ENCODE assay signal across 1 cellular context in genomic region chr19:5522106-5522505, GRCh38.
TF ChIP-seq lines count a peak whose summit lies in the region.

No MANE protein-coding gene starts in this region.

TF ChIP-seq in IMR-90, 13 proteins besides CTCF, POLR2A, EP300 and RAD21:
- TF ChIP-seq ELK1 (IDR thresholded peaks at IDR 0.05; ENCODE audit: borderline replicate concordance, low read depth, low read length), result no peak
- no peak for TF ChIP-seq CEBPB (IDR thresholded peaks at IDR 0.05; ENCODE audit: low read depth, low read length)
- no peak for TF ChIP-seq MAFK (IDR thresholded peaks at IDR 0.05; ENCODE audit: low read depth, low read length)
- TF ChIP-seq RFX5 (IDR thresholded peaks at IDR 0.05; ENCODE audit: low read depth, low read length), result no peak
- TF ChIP-seq, protein P1, sequence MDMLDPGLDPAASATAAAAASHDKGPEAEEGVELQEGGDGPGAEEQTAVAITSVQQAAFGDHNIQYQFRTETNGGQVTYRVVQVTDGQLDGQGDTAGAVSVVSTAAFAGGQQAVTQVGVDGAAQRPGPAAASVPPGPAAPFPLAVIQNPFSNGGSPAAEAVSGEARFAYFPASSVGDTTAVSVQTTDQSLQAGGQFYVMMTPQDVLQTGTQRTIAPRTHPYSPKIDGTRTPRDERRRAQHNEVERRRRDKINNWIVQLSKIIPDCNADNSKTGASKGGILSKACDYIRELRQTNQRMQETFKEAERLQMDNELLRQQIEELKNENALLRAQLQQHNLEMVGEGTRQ (IDR thresholded peaks at IDR 0.05; ENCODE audit: low read depth, low read length), result no peak
- TF ChIP-seq FOS (IDR thresholded peaks at IDR 0.05; ENCODE audit: low read depth, low read length), result no peak
- TF ChIP-seq BHLHE40 (IDR thresholded peaks at IDR 0.05; ENCODE audit: low read depth, low read length), result no peak
- no peak for TF ChIP-seq NFE2L2 (IDR thresholded peaks at IDR 0.05; ENCODE audit: low read depth, low read length)
- no peak for TF ChIP-seq CHD1 (IDR thresholded peaks at IDR 0.05; ENCODE audit: low read depth, low read length)
- TF ChIP-seq MXI1 (IDR thresholded peaks at IDR 0.05; ENCODE audit: borderline replicate concordance, low read depth, low read length), result no peak
- TF ChIP-seq RCOR1 (IDR thresholded peaks at IDR 0.05; ENCODE audit: insufficient replicate concordance, low read length), result no peak
- no peak for TF ChIP-seq SMC3 (IDR thresholded peaks at IDR 0.05; ENCODE audit: low read depth, low read length)
- no peak for TF ChIP-seq MAZ (IDR thresholded peaks at IDR 0.05; ENCODE audit: borderline replicate concordance, low read depth, low read length)
